ENCODE assay signal across 8 cellular contexts in the genomic region with DNA sequence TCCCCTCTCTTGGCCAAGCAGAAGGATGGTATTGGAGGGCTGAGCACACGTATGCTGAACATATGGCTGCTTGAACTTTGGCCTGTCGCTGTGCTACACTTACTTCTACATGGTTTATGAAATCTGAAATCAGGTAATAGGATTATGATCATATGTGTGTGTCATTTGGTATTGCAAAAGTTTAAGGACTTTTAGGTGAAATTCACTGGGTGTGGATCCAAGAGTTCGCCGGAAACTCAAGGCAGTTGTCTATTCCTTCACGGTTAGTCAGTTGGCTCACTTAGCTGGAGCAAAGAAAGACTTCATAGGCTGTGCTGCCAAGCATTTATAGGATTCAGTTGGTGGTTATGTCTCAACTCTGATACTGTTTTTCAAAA. TPM values are rescaled to one million over a fixed set of nuclear protein-coding genes. Genes with fewer than 3 reads are reported as not detected.
A peak's percentile ranks its signal among the peaks of the same experiment; 100 is the strongest.
DNase-seq lines count a peak whose midpoint lies in the region; TF ChIP-seq lines count a peak whose summit lies in the region.

No MANE protein-coding gene starts in this region.

- no peak overlapping the region for H3K9ac ChIP-seq in HUES64 (ENCODE audit: low read depth, low read length)

- peaks cover 40% of the 10 kb centered on the region for H3K4me1 Mint-ChIP-seq in activated T-helper 2 cell treated with anti-CD3 and anti-CD28 coated beads, Interferon-gamma antibody, Interleukin-2, Interleukin-4, amounts not matched to agents 10 μg/mL and 5 μg/mL and 100 μg/mL, durations not matched to agents 14 hours and 24 hours and 36 hours (ENCODE audit: low read depth)
- H3K4me1 Mint-ChIP-seq in immature natural killer cell = peaks cover 57 to 71% of the 10 kb centered on the region in 2 donors

- no peak overlapping the region for H3K27ac ChIP-seq in HUES64 (ENCODE audit: low read depth, low read length)
- peak overlapping the region; percentile 95 to 100 (median 96) for H3K27ac ChIP-seq in stomach

- peaks cover 2% of the 10 kb centered on the region for H3K27me3 Mint-ChIP-seq in activated T-helper 2 cell treated with anti-CD3 and anti-CD28 coated beads, Interferon-gamma antibody, Interleukin-2, Interleukin-4, amounts not matched to agents 10 μg/mL and 5 μg/mL and 100 μg/mL, durations not matched to agents 14 hours and 24 hours and 36 hours (ENCODE audit: low read depth)
- peaks cover 5 to 26% (median 11%) of the 10 kb centered on the region in 3 donors for H3K27me3 Mint-ChIP-seq in immature natural killer cell (ENCODE audit: low read depth in 3 of 3)

- H3K9me3 ChIP-seq in HUES64 (ENCODE audit: insufficient read depth, low read depth, low read length) = no peaks in the 10 kb centered on the region
- no peaks in the 10 kb centered on the region for H3K9me3 ChIP-seq in stomach

- 80% methylated on average over 5 of the region's 5 CpGs for WGBS in HUES64
- WGBS in stomach, 5 donors = 19 to 33% (median 24%) methylated on average over 5 of the region's 5 CpGs

- H3K36me3 ChIP-seq in HUES64 (ENCODE audit: insufficient read depth, low read length) (peaks cover 6% of the 10 kb centered on the region), stomach (peaks cover 5 to 17% (median 16%) of the 10 kb centered on the region in 4 donors)

- H3K4me1 ChIP-seq in HUES64 (ENCODE audit: insufficient read depth, low read length) (peaks cover 8% of the 10 kb centered on the region; the same call in 1 of the 2 replicates), stomach (peaks cover 23 to 66% (median 51%) of the 10 kb centered on the region in 4 donors)

- intact Hi-C loops in activated T-helper 2 cell treated with anti-CD3 and anti-CD28 coated beads, Interferon-gamma antibody, Interleukin-2, Interleukin-4, amounts not matched to agents 10 μg/mL and 5 μg/mL and 100 μg/mL, durations not matched to agents 14 hours and 24 hours and 36 hours (cut with micrococcal nuclease) = loop anchor here (5.0 kb wide), 1 partner anchor 760 kb away; a partner anchor contains a TSS
- intact Hi-C loops in stomach (cut with DNase I; ENCODE audit: low total_unique reads) = no loop called here

- H3K4me3 ChIP-seq in HUES64 (ENCODE audit: low read length) (peak overlapping the region; percentile 78), stomach (peak overlapping the region; percentile 77 to 97 (median 88))

- peaks cover 20% of the 10 kb centered on the region for H3K36me3 Mint-ChIP-seq in activated T-helper 2 cell treated with anti-CD3 and anti-CD28 coated beads, Interferon-gamma antibody, Interleukin-2, Interleukin-4, amounts not matched to agents 10 μg/mL and 5 μg/mL and 100 μg/mL, durations not matched to agents 14 hours and 24 hours and 36 hours (ENCODE audit: low read depth)
- peaks cover 0 to 8% (median 7%) of the 10 kb centered on the region in 3 donors for H3K36me3 Mint-ChIP-seq in immature natural killer cell

- H3K9me3 Mint-ChIP-seq in activated T-helper 2 cell treated with anti-CD3 and anti-CD28 coated beads, Interferon-gamma antibody, Interleukin-2, Interleukin-4, amounts not matched to agents 10 μg/mL and 5 μg/mL and 100 μg/mL, durations not matched to agents 14 hours and 24 hours and 36 hours = no peaks in the 10 kb centered on the region
- H3K9me3 Mint-ChIP-seq in immature natural killer cell = no peaks in the 10 kb centered on the region

- peak; percentile 58 for DNase-seq in Caki2 (ENCODE audit: low read depth)
- no peak for DNase-seq in activated T-helper 2 cell treated with anti-CD3 and anti-CD28 coated beads, Interferon-gamma antibody, Interleukin-2, Interleukin-4, amounts not matched to agents 10 μg/mL and 5 μg/mL and 100 μg/mL, durations not matched to agents 14 hours and 24 hours and 36 hours (ENCODE audit: low spot score)
- DNase-seq in immature natural killer cell = no peak
- DNase-seq in stomach = no peak
- no peak for DNase-seq in NK-92 treated with Interleukin-12 subunit alpha and Interleukin-12 subunit beta, amount 100 ng/mL, for 24 hours (lab: John Stamatoyannopoulos, UW)
- DNase-seq in NCI-H1092 (lab: John Stamatoyannopoulos, UW) = no peak
- no peak for DNase-seq in 8988T

- H3K27me3 ChIP-seq in HUES64 (ENCODE audit: insufficient read depth, low read length) (peaks cover 5% of the 10 kb centered on the region), stomach (no peaks in the 10 kb centered on the region)

- peak overlapping the region; percentile 86 for H3K4me3 Mint-ChIP-seq in activated T-helper 2 cell treated with anti-CD3 and anti-CD28 coated beads, Interferon-gamma antibody, Interleukin-2, Interleukin-4, amounts not matched to agents 10 μg/mL and 5 μg/mL and 100 μg/mL, durations not matched to agents 14 hours and 24 hours and 36 hours (ENCODE audit: low read depth)
- peak overlapping the region; percentile 89 to 99 (median 96) for H3K4me3 Mint-ChIP-seq in immature natural killer cell

- in situ Hi-C loops in Caki2 (cut with HindIII; ENCODE audit: low pct_unique_long_range_greater_than_20kb, low sequenced_read_pairs) = no loop called here

- TF ChIP-seq EP300 in stomach (IDR thresholded peaks at IDR 0.05) = no peak

- no peak for TF ChIP-seq CTCF in stomach (IDR thresholded peaks at IDR 0.05)

- no peak for TF ChIP-seq POLR2A in stomach (IDR thresholded peaks at IDR 0.05)

- peak overlapping the region; percentile 73 for H3K27ac Mint-ChIP-seq in activated T-helper 2 cell treated with anti-CD3 and anti-CD28 coated beads, Interferon-gamma antibody, Interleukin-2, Interleukin-4, amounts not matched to agents 10 μg/mL and 5 μg/mL and 100 μg/mL, durations not matched to agents 14 hours and 24 hours and 36 hours
- peak overlapping the region; percentile 91 to 96 (median 94) for H3K27ac Mint-ChIP-seq in immature natural killer cell

RNA-seq across cellular contexts. Expression of a gene that starts 0.9 kb away (rescaled TPM):
- 39.4 and 46.9 TPM in 2 replicates for total RNA-seq in Caki2 (2014; rRNA removed; shearing (Covaris generic); ENCODE audit: low replicate concordance)
- 21.4 TPM for polyA plus RNA-seq in HUES64 (2013, experiment 1 of 2)
- polyA plus RNA-seq in HUES64 (2013, experiment 2 of 2) = 23.6 TPM
- 50.4 and 54.7 TPM in 2 replicates for total RNA-seq in activated T-helper 2 cell treated with anti-CD3 and anti-CD28 coated beads, Interferon-gamma antibody, Interleukin-2, Interleukin-4, amounts not matched to agents 10 μg/mL and 5 μg/mL and 100 μg/mL, durations not matched to agents 14 hours and 24 hours and 36 hours
- polyA plus RNA-seq in immature natural killer cell (10 to 100 TPM; 49.0 to 87.1 (median 57.0) TPM), stomach (100 to 1,000 TPM in 1 of 3 donors, 10 to 100 TPM in 2; 39.5 to 123 (median 58.8) TPM)
- total RNA-seq in stomach = 100 to 1,000 TPM in 2 of 5 donors, 10 to 100 TPM in 3; 16.5 to 184 (median 58.1) TPM
